Comparison of ENCODE assay signal across 8 cellular contexts in genomic region chr5:124867064-124867707, GRCh38.
DNase-seq lines count a peak whose midpoint lies in the region; ATAC-seq and TF ChIP-seq lines count a peak whose summit lies in the region.
"Had no signal": no experiment of that assay in that cellular context is flagged by ENCODE, and none has a peak within 500 bp of the region (broad histone marks: within the 10 kb centered on the region; RNA-seq: fewer than 3 reads in every experiment).

No MANE protein-coding gene starts in this region.

- peaks cover 3 to 49% (median 16%) of the 10 kb centered on the region in 4 donors for H3K4me1 ChIP-seq in tibial nerve

- peak; percentile 45 for DNase-seq in HFF-Myc (ENCODE audit: extremely low read depth, low read depth)
- DNase-seq in astrocyte of the cerebellum (ENCODE audit: low read depth): peak; percentile 72
- peak; percentile 60 for DNase-seq in kidney tubule cell (ENCODE audit: low spot score)
- DNase-seq in tibial nerve (ENCODE audit: low spot score in 2 of 2): no peak
- no peak for DNase-seq in posterior cingulate gyrus
- DNase-seq in activated CD4-positive, CD25-positive, alpha-beta regulatory T cell (lab: John Stamatoyannopoulos, UW): no peak
- DNase-seq: stimulated activated CD4-positive, alpha-beta T cell treated with anti-CD3 and anti-CD28 coated beads, Interleukin-1b, Interleukin-23, amount 100 ng/mL, for 48 hours had no signal

- no peaks in the 10 kb centered on the region for H3K27me3 ChIP-seq in tibial nerve

- TF ChIP-seq POLR2A in tibial nerve (IDR thresholded peaks at IDR 0.05): no peak

- WGBS in tibial nerve, 2 donors: 42 to 44% methylated on average over 7 of the region's 7 CpGs

- in situ Hi-C loops in astrocyte of the cerebellum (cut with HindIII; ENCODE audit: low sequenced_read_pairs): no loop called here

- peak in 1 of 2 donors; percentile 73 for TF ChIP-seq EP300 in tibial nerve (IDR thresholded peaks at IDR 0.05)

- H3K36me3 ChIP-seq in tibial nerve: no peaks in the 10 kb centered on the region

- H3K4me3 ChIP-seq in HFF-Myc (replicated peaks; ENCODE audit: low read depth, low read length): no peak overlapping the region
- no peak overlapping the region for H3K4me3 ChIP-seq in astrocyte of the cerebellum (ENCODE audit: low read depth, low read length)
- H3K4me3 ChIP-seq in tibial nerve: no peak overlapping the region

- no peaks in the 10 kb centered on the region for H3K9me3 ChIP-seq in tibial nerve

- ATAC-seq in HG03342 (IDR thresholded peaks at IDR 0.05; ENCODE audit: unreplicated experiment): no peak

- peak overlapping the region; percentile 39 to 84 (median 69) for H3K27ac ChIP-seq in tibial nerve

- TF ChIP-seq CTCF in HFF-Myc (IDR thresholded peaks at IDR 0.05; ENCODE audit: low read depth, low read length, missing control alignments): no peak
- no peak for TF ChIP-seq CTCF in astrocyte of the cerebellum (IDR thresholded peaks at IDR 0.05; ENCODE audit: low read depth, low read length, missing control alignments)
- no peak for TF ChIP-seq CTCF in tibial nerve (IDR thresholded peaks at IDR 0.05)

- intact Hi-C loops in posterior cingulate gyrus (cut with DNase I): no loop called here

Comparison
In these comparisons a context has a peak if more than half of its experiments do, and no peak if none do; other contexts are left out.
1. DNase-seq: peak in HFF-Myc (single experiment), astrocyte of the cerebellum (single experiment) and kidney tubule cell (single experiment); none in tibial nerve (0 of 2), posterior cingulate gyrus (0 of 10) and activated CD4-positive, CD25-positive, alpha-beta regulatory T cell (0 of 4).